In the genomic region with DNA sequence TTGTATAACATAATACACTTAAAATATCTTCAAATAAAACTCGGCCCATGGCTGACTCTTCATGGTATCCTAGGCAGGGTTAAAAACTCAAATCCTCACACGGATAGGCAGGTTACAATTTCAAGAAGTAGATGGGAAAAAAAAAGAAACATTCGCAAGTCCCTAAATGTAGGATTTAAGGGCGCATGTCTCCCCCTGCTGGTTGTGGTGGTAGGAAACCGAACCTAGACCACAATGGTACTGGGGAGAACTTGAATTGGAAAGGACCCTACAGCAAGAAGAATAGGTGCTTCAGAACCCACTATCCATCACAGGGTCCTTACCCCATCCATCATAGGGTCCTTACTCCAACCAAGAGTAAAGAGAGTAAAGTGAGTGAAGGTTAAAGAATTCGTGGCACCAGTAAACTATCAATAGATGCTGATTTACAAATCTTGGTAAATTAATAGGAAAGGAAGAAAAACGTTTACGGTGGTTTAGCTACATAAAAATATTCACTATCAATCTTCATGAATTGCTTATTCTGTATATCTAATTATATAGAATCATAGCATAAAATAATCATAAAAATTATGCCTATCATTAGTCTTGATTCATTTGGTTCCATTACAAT, we compare ENCODE assay signal across 8 cellular contexts. TPM values are rescaled to one million over a fixed set of nuclear protein-coding genes. Genes with fewer than 3 reads are reported as not detected.
DNase-seq lines count a peak whose midpoint lies in the region; ATAC-seq and TF ChIP-seq lines count a peak whose summit lies in the region.

No MANE protein-coding gene starts in this region.

- TF ChIP-seq CTCF in AG04449 (IDR thresholded peaks at IDR 0.05; ENCODE audit: insufficient read depth, low read length, missing control alignments) (peak; percentile 76), colonic mucosa (IDR thresholded peaks at IDR 0.05) (peak; percentile 69), right lobe of liver (IDR thresholded peaks at IDR 0.05) (peak; percentile 74 to 82 (median 80))

- no peak overlapping the region for H3K27ac ChIP-seq in colonic mucosa
- no peak overlapping the region for H3K27ac ChIP-seq in right lobe of liver

- intact Hi-C loops in colonic mucosa (cut with DNase I) (no loop called here), right lobe of liver (cut with DNase I) (no loop called here)

- H3K4me1 ChIP-seq in colonic mucosa: peaks cover 2% of the 10 kb centered on the region
- peaks cover 0 to 28% (median 3%) of the 10 kb centered on the region in 4 donors for H3K4me1 ChIP-seq in right lobe of liver

- H3K36me3 ChIP-seq in colonic mucosa (no peaks in the 10 kb centered on the region), right lobe of liver (no peaks in the 10 kb centered on the region)

- no peak for TF ChIP-seq POLR2A in right lobe of liver (IDR thresholded peaks at IDR 0.05)

- ATAC-seq in right lobe of liver: no peak
- ATAC-seq in HG03342 (IDR thresholded peaks at IDR 0.05; ENCODE audit: unreplicated experiment): no peak

- 12% methylated on average over 8 of the region's 8 CpGs for WGBS in right lobe of liver (ENCODE audit: insufficient coverage, low coverage, low lambda C conversion rate, missing lambda C conversion rate)

- H3K4me3 ChIP-seq in AG04449 (ENCODE audit: low read depth, low read length) (no peak overlapping the region), colonic mucosa (no peak overlapping the region), right lobe of liver (no peak overlapping the region)

- H3K9me3 ChIP-seq in colonic mucosa: no peaks in the 10 kb centered on the region
- H3K9me3 ChIP-seq in right lobe of liver: peaks cover 0 to 8% (median 2%) of the 10 kb centered on the region in 4 donors

- CTCF ChIA-PET in AG04449 (lab: Yijun Ruan, JAX): interaction anchor here (0.7 to 27.4 kb wide), 27 partner anchors 9 to 386 kb away, joined by 3 to 464 read pairs (median 4); no protein-coding TSS in a partner anchor

- POLR2A ChIA-PET in AG04449 (lab: Yijun Ruan, JAX): no interaction called here

- DNase-seq in AG04449 (ENCODE audit: low read depth, low spot score) (peak; percentile 34), H4 (ENCODE audit: low spot score) (peak; percentile 73), NCI-H460 (ENCODE audit: extremely low read depth, low read depth) (peak; percentile 81), colonic mucosa (peak; percentile 86), right lobe of liver (peak; percentile 64 to 80 (median 67))
- DNase-seq in activated CD4-positive, alpha-beta T cell treated with anti-CD3 and anti-CD28 coated beads for 48 hours: peak; percentile 87
- DNase-seq in stimulated activated CD8-positive, alpha-beta memory T cell treated with anti-CD3 and anti-CD28 coated beads, Interleukin-12 subunit alpha, Interleukin-12 subunit beta, amount 100 ng/mL, for 1 hour (ENCODE audit: low read depth): peak; percentile 68

- no peak overlapping the region for H3K9ac ChIP-seq in colonic mucosa (ENCODE audit: low read depth in 2 of 2, low read length in 2 of 2)

- H3K27me3 ChIP-seq in colonic mucosa (no peaks in the 10 kb centered on the region), right lobe of liver (no peaks in the 10 kb centered on the region)

RNA-seq across cellular contexts. Expression of gene CIPC, which starts 3.3 kb away (rescaled TPM):
- 13.6 and 22.9 TPM in 2 replicates for total RNA-seq in H4 (2014; rRNA removed; shearing (Covaris generic))
- 16.6 and 17.9 TPM in 2 replicates for total RNA-seq in NCI-H460 (2014; rRNA removed; shearing (Covaris generic))
- 21.4 and 29.3 TPM in 2 replicates for polyA plus RNA-seq in NCI-H460 (2014; cell fraction: nucleus; rRNA removed)
- total RNA-seq in colonic mucosa (10 to 100 TPM; 18.2 to 38.4 TPM), right lobe of liver (10 to 100 TPM; 10.4 to 18.7 (median 12.7) TPM)

RNA-seq across cellular contexts. Expression of gene ZDHHC22, which starts 46.8 kb away (rescaled TPM):
- total RNA-seq in H4 (2014; rRNA removed; shearing (Covaris generic)): not detected in 2 replicates
- total RNA-seq in NCI-H460 (2014; rRNA removed; shearing (Covaris generic)): not detected in 2 replicates
- polyA plus RNA-seq in NCI-H460 (2014; cell fraction: nucleus; rRNA removed): not detected in 2 replicates
- total RNA-seq in colonic mucosa: under 1 TPM; 0.07 to 0.42 TPM
- not detected for total RNA-seq in right lobe of liver

Comparison
In these comparisons a context has a peak if more than half of its experiments do, and no peak if none do; other contexts are left out.
1. DNase-seq: peak in every context shown above with its lines; median percentile 87 in activated CD4-positive, alpha-beta T cell treated with anti-CD3 and anti-CD28 coated beads for 48 hours; 86 in colonic mucosa; 81 in NCI-H460; 73 in H4; 68 in stimulated activated CD8-positive, alpha-beta memory T cell treated with anti-CD3 and anti-CD28 coated beads, Interleukin-12 subunit alpha, Interleukin-12 subunit beta, amount 100 ng/mL, for 1 hour; 67 in right lobe of liver; 34 in AG04449.